ENCODE assay signal across 22 cellular contexts in the genomic region with DNA sequence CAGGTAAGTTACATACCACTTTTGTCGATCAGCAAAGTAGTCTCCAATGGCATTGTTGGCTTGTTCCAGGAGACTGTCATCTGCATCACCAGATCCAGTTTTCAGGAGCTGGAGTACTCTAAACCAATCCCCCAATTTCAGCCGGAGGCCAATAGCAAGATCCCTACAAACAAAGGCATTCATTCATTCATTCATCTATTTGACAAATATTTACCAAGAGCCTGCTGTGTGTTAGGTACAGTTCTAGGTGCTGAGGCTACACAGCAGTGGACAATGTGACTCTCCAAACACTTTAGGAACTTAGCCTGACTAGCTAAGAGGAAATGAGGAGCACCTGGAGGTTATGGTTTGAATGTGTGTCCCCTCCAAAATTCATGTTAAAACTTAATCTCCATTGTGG.
"Had no signal": no experiment of that assay in that cellular context is flagged by ENCODE, and none has a peak within 500 bp of the region (broad histone marks: within the 10 kb centered on the region; RNA-seq: fewer than 3 reads in every experiment).

No MANE protein-coding gene starts in this region.

- H3K27ac ChIP-seq: hepatocyte, left ventricle myocardium inferior, ovary, right atrium auricular region, sigmoid colon, spleen, suprapubic skin, thoracic aorta, tibial artery, upper lobe of right lung had no signal

- H2AFZ ChIP-seq: hepatocyte had no signal

- H3K27me3 Mint-ChIP-seq: naive thymus-derived CD8-positive, alpha-beta T cell; stimulated activated naive CD8-positive, alpha-beta T cell treated with anti-CD3 and anti-CD28 coated beads, Interleukin-15, Interleukin-2, amounts not matched to agents 100 ng/mL and 50 ng/mL, for 24 hours had no signal

- H3K79me2 ChIP-seq: hepatocyte had no signal

- H3K4me2 ChIP-seq: hepatocyte had no signal

- H3K27me3 ChIP-seq: hepatocyte, ovary, right atrium auricular region, sigmoid colon, spleen, suprapubic skin, tibial artery, upper lobe of right lung had no signal

- H3K4me1 ChIP-seq: left ventricle myocardium inferior, right atrium auricular region, sigmoid colon, spleen, suprapubic skin, upper lobe of right lung had no signal

- DNase-seq: islet precursor cell; left ventricle myocardium inferior; naive thymus-derived CD8-positive, alpha-beta T cell; ovary; sigmoid colon; small intestine; spleen; stimulated activated CD4-positive, alpha-beta T cell treated with anti-CD3 and anti-CD28 coated beads, Interleukin-4, amount 100 ng/mL, for 24 hours; stimulated activated naive CD4-positive, alpha-beta T cell; tibial artery; trophoblast cell; upper lobe of right lung had no signal

- H3K27ac Mint-ChIP-seq: naive thymus-derived CD8-positive, alpha-beta T cell; nephron; progenitor cell of endocrine pancreas; stimulated activated effector memory CD8-positive, alpha-beta T cell treated with anti-CD3 and anti-CD28 coated beads, Interleukin-12 subunit alpha, Interleukin-12 subunit beta, amount 100 ng/mL, for 72 hours; stimulated activated naive CD8-positive, alpha-beta T cell treated with anti-CD3 and anti-CD28 coated beads, Interleukin-15, Interleukin-2, amounts not matched to agents 100 ng/mL and 50 ng/mL, for 24 hours had no signal

- FAIRE-seq: small intestine, urothelium cell line had no signal

- H3K9me3 ChIP-seq: left ventricle myocardium inferior, ovary, right atrium auricular region, sigmoid colon, spleen, suprapubic skin, thoracic aorta, tibial artery, upper lobe of right lung had no signal

- H3K4me3 ChIP-seq: hepatocyte, left ventricle myocardium inferior, lung, ovary, right atrium auricular region, sigmoid colon, spleen, suprapubic skin, thoracic aorta, tibial artery, upper lobe of right lung had no signal

- H3K9me3 Mint-ChIP-seq: nephron; stimulated activated effector memory CD8-positive, alpha-beta T cell treated with anti-CD3 and anti-CD28 coated beads, Interleukin-12 subunit alpha, Interleukin-12 subunit beta, amount 100 ng/mL, for 72 hours; stimulated activated naive CD8-positive, alpha-beta T cell treated with anti-CD3 and anti-CD28 coated beads, Interleukin-15, Interleukin-2, amounts not matched to agents 100 ng/mL and 50 ng/mL, for 24 hours had no signal

- H3K36me3 ChIP-seq: ovary had no signal

- ATAC-seq: naive thymus-derived CD8-positive, alpha-beta T cell; stimulated activated effector memory CD8-positive, alpha-beta T cell treated with anti-CD3 and anti-CD28 coated beads, Interleukin-12 subunit alpha, Interleukin-12 subunit beta, amount 100 ng/mL, for 72 hours; upper lobe of right lung had no signal

- H3K4me3 Mint-ChIP-seq: naive thymus-derived CD8-positive, alpha-beta T cell; nephron; stimulated activated effector memory CD8-positive, alpha-beta T cell treated with anti-CD3 and anti-CD28 coated beads, Interleukin-12 subunit alpha, Interleukin-12 subunit beta, amount 100 ng/mL, for 72 hours; stimulated activated naive CD8-positive, alpha-beta T cell treated with anti-CD3 and anti-CD28 coated beads, Interleukin-15, Interleukin-2, amounts not matched to agents 100 ng/mL and 50 ng/mL, for 24 hours had no signal

- H3K4me1 Mint-ChIP-seq: naive thymus-derived CD8-positive, alpha-beta T cell; stimulated activated effector memory CD8-positive, alpha-beta T cell treated with anti-CD3 and anti-CD28 coated beads, Interleukin-12 subunit alpha, Interleukin-12 subunit beta, amount 100 ng/mL, for 72 hours had no signal
